11 cellular contexts compared by ENCODE assay signal in genomic region chr12:46470039-46470627, GRCh38.
DNase-seq lines count a peak whose midpoint lies in the region; ATAC-seq and TF ChIP-seq lines count a peak whose summit lies in the region.
"Had no signal": no experiment of that assay in that cellular context is flagged by ENCODE, and none has a peak within 500 bp of the region (broad histone marks: within the 10 kb centered on the region; RNA-seq: fewer than 3 reads in every experiment).

No MANE protein-coding gene starts in this region.

- H3K27me3 Mint-ChIP-seq in activated CD8-positive, alpha-beta memory T cell treated with anti-CD3 and anti-CD28 coated beads, Interleukin-2, amount 10 ng/mL, durations not matched to agents 7 days and 5 days, result no peaks in the 10 kb centered on the region
- H3K27me3 Mint-ChIP-seq in WTC11 (ENCODE audit: low read depth), result no peaks in the 10 kb centered on the region

- peaks cover 30% of the 10 kb centered on the region for H3K4me1 Mint-ChIP-seq in activated CD8-positive, alpha-beta memory T cell treated with anti-CD3 and anti-CD28 coated beads, Interleukin-2, amount 10 ng/mL, durations not matched to agents 7 days and 5 days
- peaks cover 26% of the 10 kb centered on the region for H3K4me1 Mint-ChIP-seq in WTC11

- H3K36me3 Mint-ChIP-seq in activated CD8-positive, alpha-beta memory T cell treated with anti-CD3 and anti-CD28 coated beads, Interleukin-2, amount 10 ng/mL, durations not matched to agents 7 days and 5 days, result peaks cover 12% of the 10 kb centered on the region
- peaks cover 4% of the 10 kb centered on the region for H3K36me3 Mint-ChIP-seq in WTC11

- no peaks in the 10 kb centered on the region for H3K9me3 Mint-ChIP-seq in activated CD8-positive, alpha-beta memory T cell treated with anti-CD3 and anti-CD28 coated beads, Interleukin-2, amount 10 ng/mL, durations not matched to agents 7 days and 5 days (ENCODE audit: low read depth)
- peaks cover 4% of the 10 kb centered on the region for H3K9me3 Mint-ChIP-seq in WTC11

- ATAC-seq in activated CD8-positive, alpha-beta memory T cell treated with anti-CD3 and anti-CD28 coated beads, Interleukin-2, amount 10 ng/mL, durations not matched to agents 7 days and 5 days, result peak; percentile 99
- peak; percentile 65 for ATAC-seq in HG02798 (IDR thresholded peaks at IDR 0.05; ENCODE audit: poor library complexity, unreplicated experiment)
- no peak for ATAC-seq in WTC11
- ATAC-seq in GM19324 (IDR thresholded peaks at IDR 0.05; ENCODE audit: low FRiP score, unreplicated experiment), result no peak

- TF ChIP-seq CTCF in WTC11 (IDR thresholded peaks at IDR 0.05), result no peak

- peak; percentile 76 for DNase-seq in activated CD8-positive, alpha-beta memory T cell treated with anti-CD3 and anti-CD28 coated beads, Interleukin-2, amount 10 ng/mL, durations not matched to agents 7 days and 5 days
- no peak for DNase-seq in activated CD8-positive, alpha-beta memory T cell treated with anti-CD3 and anti-CD28 coated beads for 24 hours
- DNase-seq in WTC11 (ENCODE audit: low spot score), result no peak
- DNase-seq in stimulated activated CD8-positive, alpha-beta memory T cell treated with anti-CD3 and anti-CD28 coated beads, Interleukin-15, amount 100 ng/mL, for 48 hours (ENCODE audit: low read depth in 2 of 2), result peak; percentile 19 to 22
- DNase-seq in glomerular visceral epithelial cell (ENCODE audit: extremely low spot score), result no peak
- no peak for DNase-seq in caudate nucleus (lab: John Stamatoyannopoulos, UW)
- DNase-seq: foreskin keratinocyte, Karpas-422, stomach had no signal

- no peak overlapping the region for H3K27ac ChIP-seq in caudate nucleus (ENCODE audit: low read depth, low read length)
- H3K27ac ChIP-seq: foreskin keratinocyte had no signal

- peak overlapping the region; percentile 91 for H3K27ac Mint-ChIP-seq in activated CD8-positive, alpha-beta memory T cell treated with anti-CD3 and anti-CD28 coated beads, Interleukin-2, amount 10 ng/mL, durations not matched to agents 7 days and 5 days
- H3K27ac Mint-ChIP-seq in WTC11, result peak overlapping the region; percentile 50; the same call in 1 of the 2 replicates

- CTCF ChIA-PET in activated CD8-positive, alpha-beta memory T cell treated with anti-CD3 and anti-CD28 coated beads, Interleukin-2, amount 10 ng/mL, durations not matched to agents 7 days and 5 days (lab: Charles Lee), result interaction anchor here (1.2 to 2.1 kb wide), 7 partner anchors 10 to 345 kb away, joined by 3 to 9 read pairs (median 4); no protein-coding TSS in a partner anchor
- CTCF ChIA-PET in WTC11 (lab: Charles Lee), result no interaction called here

- peak overlapping the region; percentile 79 for H3K4me3 Mint-ChIP-seq in activated CD8-positive, alpha-beta memory T cell treated with anti-CD3 and anti-CD28 coated beads, Interleukin-2, amount 10 ng/mL, durations not matched to agents 7 days and 5 days
- no peak overlapping the region for H3K4me3 Mint-ChIP-seq in WTC11

- POLR2A ChIA-PET in WTC11 (lab: Charles Lee), result no interaction called here

TF ChIP-seq in WTC11, 78 proteins besides CTCF, POLR2A, EP300 and RAD21:
- TF ChIP-seq PRRX2 (CRISPR knock-in tag; IDR thresholded peaks at IDR 0.05) (no peak), PREB (CRISPR knock-in tag; IDR thresholded peaks at IDR 0.05; ENCODE audit: borderline replicate concordance) (no peak), NFE2L1 (CRISPR knock-in tag; IDR thresholded peaks at IDR 0.05) (no peak), GABPB1 (CRISPR knock-in tag; IDR thresholded peaks at IDR 0.05) (no peak), AR (CRISPR knock-in tag; IDR thresholded peaks at IDR 0.05) (no peak), SOX15 (CRISPR knock-in tag; IDR thresholded peaks at IDR 0.05) (no peak), ESRRA (CRISPR knock-in tag; IDR thresholded peaks at IDR 0.05; ENCODE audit: borderline replicate concordance) (no peak), ETV6 (CRISPR knock-in tag; IDR thresholded peaks at IDR 0.05) (no peak), ATF2 (CRISPR knock-in tag; IDR thresholded peaks at IDR 0.05; ENCODE audit: borderline replicate concordance, low read depth) (no peak), ZBTB43 (CRISPR knock-in tag; IDR thresholded peaks at IDR 0.05) (no peak), ZNF425 (CRISPR knock-in tag; conservative IDR thresholded peaks at IDR 0.05) (no peak), ZNF396 (CRISPR knock-in tag; IDR thresholded peaks at IDR 0.05; ENCODE audit: borderline replicate concordance) (no peak), OVOL2 (CRISPR knock-in tag; IDR thresholded peaks at IDR 0.05; ENCODE audit: borderline replicate concordance) (no peak), ZNF232 (CRISPR knock-in tag; IDR thresholded peaks at IDR 0.05) (no peak), NR1H2 (CRISPR knock-in tag; IDR thresholded peaks at IDR 0.05) (no peak), ZNF219 (CRISPR knock-in tag; IDR thresholded peaks at IDR 0.05; ENCODE audit: borderline replicate concordance) (no peak), SMAD4 (CRISPR knock-in tag; IDR thresholded peaks at IDR 0.05) (no peak), EMX1 (CRISPR knock-in tag; IDR thresholded peaks at IDR 0.05) (no peak), ZNF423 (CRISPR knock-in tag; IDR thresholded peaks at IDR 0.05) (no peak)

Comparison
In these comparisons a context has a peak if more than half of its experiments do, and no peak if none do; other contexts are left out.
1. DNase-seq: peak in activated CD8-positive, alpha-beta memory T cell treated with anti-CD3 and anti-CD28 coated beads, Interleukin-2, amount 10 ng/mL, durations not matched to agents 7 days and 5 days (single experiment) and stimulated activated CD8-positive, alpha-beta memory T cell treated with anti-CD3 and anti-CD28 coated beads, Interleukin-15, amount 100 ng/mL, for 48 hours (2 of 2); none in activated CD8-positive, alpha-beta memory T cell treated with anti-CD3 and anti-CD28 coated beads for 24 hours (single experiment), WTC11 (single experiment), glomerular visceral epithelial cell (single experiment) and caudate nucleus (0 of 61).
2. ATAC-seq: peak in activated CD8-positive, alpha-beta memory T cell treated with anti-CD3 and anti-CD28 coated beads, Interleukin-2, amount 10 ng/mL, durations not matched to agents 7 days and 5 days (single experiment) and HG02798 (single experiment); none in WTC11 (single experiment) and GM19324 (single experiment).